Comparison of ENCODE assay signal across 23 cellular contexts in genomic region chr1:37633040-37633949, GRCh38. TPM values are rescaled to one million over a fixed set of nuclear protein-coding genes. Genes with fewer than 3 reads are reported as not detected.
A peak's percentile ranks its signal among the peaks of the same experiment; 100 is the strongest.
DNase-seq lines count a peak whose midpoint lies in the region; ATAC-seq and TF ChIP-seq lines count a peak whose summit lies in the region.
"Had no signal": no experiment of that assay in that cellular context is flagged by ENCODE, and none has a peak within 500 bp of the region (broad histone marks: within the 10 kb centered on the region; RNA-seq: fewer than 3 reads in every experiment).

No MANE protein-coding gene starts in this region.

- H3K27me3 Mint-ChIP-seq in H9 (ENCODE audit: low read depth) = peaks cover 61% of the 10 kb centered on the region
- H3K27me3 Mint-ChIP-seq in brain = peaks cover 57% of the 10 kb centered on the region

- no peak overlapping the region for H4K8ac ChIP-seq in H9 (replicated peaks; ENCODE audit: insufficient read length, low read depth, low read length)

- intact Hi-C loops in lower lobe of right lung (cut with DNase I) = no loop called here
- intact Hi-C loops in stomach (cut with DNase I; ENCODE audit: low total_unique reads) = no loop called here

- H4K20me1 ChIP-seq in H9 (ENCODE audit: control insufficient read depth, insufficient read depth, insufficient read length) = no peaks in the 10 kb centered on the region

- no peak overlapping the region for H4K91ac ChIP-seq in H9 (ENCODE audit: insufficient read length, low read depth, low read length)

- no peak overlapping the region for H3K14ac ChIP-seq in H9 (ENCODE audit: insufficient read depth, low read length)

- H3K27ac ChIP-seq in H9 (ENCODE audit: insufficient read length, low read depth, low read length) (no peak overlapping the region), lower lobe of right lung (no peak overlapping the region), stomach (no peak overlapping the region)

- H3K4me1 Mint-ChIP-seq in H9 (peaks cover 21 to 52% of the 10 kb centered on the region in 2 experiments), brain (peaks cover 41% of the 10 kb centered on the region)

- no peak overlapping the region for H2AFZ ChIP-seq in H9 (ENCODE audit: low read length)

- no peak for TF ChIP-seq EP300 in stomach (IDR thresholded peaks at IDR 0.05)

- H3K9me3 ChIP-seq in H9 (ENCODE audit: control insufficient read depth, low read depth, low read length) (no peaks in the 10 kb centered on the region), lower lobe of right lung (no peaks in the 10 kb centered on the region), stomach (no peaks in the 10 kb centered on the region)

- H3K9me3 Mint-ChIP-seq in H9 = no peaks in the 10 kb centered on the region; a peak in 1 of 5 replicates
- H3K9me3 Mint-ChIP-seq in brain = peaks cover 0 to 5% (median 0%) of the 10 kb centered on the region in 5 experiments
- H3K9me3 Mint-ChIP-seq: activated naive CD4-positive, alpha-beta T cell treated with anti-CD3 and anti-CD28 coated beads, Interleukin-2, amount 10 ng/mL, durations not matched to agents 7 days and 5 days; CD8-positive, alpha-beta T cell; natural killer cell had no signal

- peak overlapping the region; percentile 50 for H3K4me3 ChIP-seq in lower lobe of right lung
- H3K4me3 ChIP-seq in stomach = peak overlapping the region; percentile 40 to 49 (median 46)

- no peak overlapping the region for H3K4ac ChIP-seq in H9 (ENCODE audit: low read depth, low read length)

- ATAC-seq in lower lobe of right lung (no peak), HG03175 (IDR thresholded peaks at IDR 0.05; ENCODE audit: unreplicated experiment) (no peak)
- ATAC-seq: CD8-positive, alpha-beta T cell; natural killer cell had no signal

- H3K36me3 ChIP-seq in lower lobe of right lung = no peaks in the 10 kb centered on the region
- no peaks in the 10 kb centered on the region for H3K36me3 ChIP-seq in stomach

- H3T11ph ChIP-seq in H9 (ENCODE audit: low read length) = no peak overlapping the region

- H4K5ac ChIP-seq in H9 (ENCODE audit: insufficient read length, low read depth, low read length) = no peak overlapping the region

- no peaks in the 10 kb centered on the region for H3K4me1 ChIP-seq in H9 (ENCODE audit: insufficient read depth, low read length)
- peaks cover 12% of the 10 kb centered on the region for H3K4me1 ChIP-seq in lower lobe of right lung
- H3K4me1 ChIP-seq in stomach = peaks cover 7 to 25% (median 21%) of the 10 kb centered on the region in 4 donors

- no peak overlapping the region for H2BK20ac ChIP-seq in H9 (ENCODE audit: low read depth, low read length, poor library complexity, severe bottlenecking)

- H3K4me3 Mint-ChIP-seq in H9 (peak overlapping the region; percentile 43 to 80), brain (peak overlapping the region; percentile 47 to 88 (median 73))
- H3K4me3 Mint-ChIP-seq: activated naive CD4-positive, alpha-beta T cell treated with anti-CD3 and anti-CD28 coated beads, Interleukin-2, amount 10 ng/mL, durations not matched to agents 7 days and 5 days; CD8-positive, alpha-beta T cell; natural killer cell had no signal

- no peak for TF ChIP-seq CTCF in H9 (conservative IDR thresholded peaks at IDR 0.05)
- TF ChIP-seq CTCF in brain (conservative IDR thresholded peaks at IDR 0.05) = no peak
- TF ChIP-seq CTCF in lower lobe of right lung (IDR thresholded peaks at IDR 0.05) = no peak
- TF ChIP-seq CTCF in stomach (IDR thresholded peaks at IDR 0.05) = no peak

- no peak overlapping the region for H2AK5ac ChIP-seq in H9 (ENCODE audit: insufficient read length, low read length)

- peaks cover 9% of the 10 kb centered on the region for H3K23me2 ChIP-seq in H9 (ENCODE audit: insufficient read length, low read depth, low read length, poor library complexity, severe bottlenecking)

- no peak overlapping the region for H3K56ac ChIP-seq in H9 (ENCODE audit: insufficient read length, low read depth, low read length)

- no peak for DNase-seq in H9
- DNase-seq in lower lobe of right lung = no peak
- no peak for DNase-seq in stomach
- no peak for DNase-seq in T-helper 2 cell
- DNase-seq in GOT3 (lab: John Stamatoyannopoulos, UW) = no peak
- no peak for DNase-seq in KG1 (lab: John Stamatoyannopoulos, UW)
- DNase-seq: activated CD4-positive, alpha-beta T cell treated with anti-CD3 and anti-CD28 coated beads, Interleukin-2, amount 50 U/mL, for 48 hours; activated naive CD4-positive, alpha-beta T cell treated with anti-CD3 and anti-CD28 coated beads, Interleukin-2, amount 10 ng/mL, durations not matched to agents 7 days and 5 days; CD8-positive, alpha-beta T cell; DMS79; effector memory CD4-positive, alpha-beta T cell; mammary epithelial cell; natural killer cell; NCI-H1436 treated with DMSO at 0.1 percent for 48 hours; NCI-H526 treated with DMSO at 0.1 percent for 48 hours; SIG-M5; T-helper 1 cell had no signal

- peak overlapping the region in 1 of 3 experiments; percentile 71; a peak in 1 of 7 replicates for H3K27ac Mint-ChIP-seq in H9
- peak overlapping the region in 1 of 5 experiments; percentile 86 for H3K27ac Mint-ChIP-seq in brain
- H3K27ac Mint-ChIP-seq: activated naive CD4-positive, alpha-beta T cell treated with anti-CD3 and anti-CD28 coated beads, Interleukin-2, amount 10 ng/mL, durations not matched to agents 7 days and 5 days; CD8-positive, alpha-beta T cell; natural killer cell had no signal

- H2BK5ac ChIP-seq in H9 (ENCODE audit: insufficient read length, low read length) = no peak overlapping the region

- no peak overlapping the region for H2BK120ac ChIP-seq in H9 (ENCODE audit: low read depth, low read length, poor library complexity, severe bottlenecking)

- H2BK12ac ChIP-seq in H9 (ENCODE audit: insufficient read length, low read depth, low read length) = no peak overlapping the region

- WGBS in H9 (ENCODE audit: extremely low coverage, insufficient read length, low lambda C conversion rate) = no CpG with 5 or more reads among the region's 31 CpGs
- 3 to 8% (median 5%) methylated on average over 22 to 31 of the region's 31 CpGs for WGBS in stomach, 5 donors

- no peak overlapping the region for H2BK15ac ChIP-seq in H9 (ENCODE audit: low read depth, low read length)

- no peak for TF ChIP-seq POLR2A in stomach (IDR thresholded peaks at IDR 0.05)

- H3K36me3 Mint-ChIP-seq in H9 (ENCODE audit: insufficient read depth in 1 of 3, low read depth in 3 of 3) (peaks cover 0 to 1% (median 0%) of the 10 kb centered on the region in 3 experiments; a peak in 1 of 7 replicates), brain (no peaks in the 10 kb centered on the region)
- H3K36me3 Mint-ChIP-seq: activated naive CD4-positive, alpha-beta T cell treated with anti-CD3 and anti-CD28 coated beads, Interleukin-2, amount 10 ng/mL, durations not matched to agents 7 days and 5 days; CD8-positive, alpha-beta T cell; natural killer cell had no signal

- no peak overlapping the region for H3K23ac ChIP-seq in H9 (ENCODE audit: insufficient read length, low read depth, low read length)

- no peak overlapping the region for H3K18ac ChIP-seq in H9 (ENCODE audit: insufficient read length, low read depth, low read length)

- peak overlapping the region; percentile 11 for H3K4me2 ChIP-seq in H9 (ENCODE audit: insufficient read depth, insufficient read length, low read length)

- no peak overlapping the region for H3K9ac ChIP-seq in H9 (ENCODE audit: extremely low read depth, insufficient read length, low read length)

- no peaks in the 10 kb centered on the region for H3K79me1 ChIP-seq in H9 (ENCODE audit: insufficient read depth, low read depth, low read length, poor library complexity, severe bottlenecking)

- H3K27me3 ChIP-seq in H9 (ENCODE audit: insufficient read depth, low read length) = peaks cover 79% of the 10 kb centered on the region
- H3K27me3 ChIP-seq in lower lobe of right lung (ENCODE audit: low read depth) = peaks cover 65% of the 10 kb centered on the region
- peaks cover 13 to 98% (median 80%) of the 10 kb centered on the region in 3 donors for H3K27me3 ChIP-seq in stomach

- H3K79me2 ChIP-seq in H9 (ENCODE audit: insufficient read depth, low read length) = no peaks in the 10 kb centered on the region

RNA-seq across cellular contexts. Expression of gene RSPO1, which starts 1.4 kb away (rescaled TPM):
- total RNA-seq in H9 (2021) = 0.33 and 0.35 TPM in 2 replicates
- polyA plus RNA-seq in brain (ENCODE audit: insufficient read depth, low read depth, low replicate concordance) = not detected
- total RNA-seq in lower lobe of right lung = 4.3 TPM
- total RNA-seq in stomach = 1 to 10 TPM in 3 of 5 donors, under 1 TPM in 2; 0.87 to 5.8 (median 1.8) TPM
- polyA plus RNA-seq in stomach = 1 to 10 TPM in 2 of 3 donors, under 1 TPM in 1; 0.50 to 1.7 (median 1.2) TPM
- total RNA-seq: astrocyte; CD8-positive, alpha-beta T cell; HT1080; mammary epithelial cell; natural killer cell; temporal lobe had no signal
- polyA plus RNA-seq: keratinocyte, mammary epithelial cell had no signal

RNA-seq across cellular contexts. Expression of gene GNL2, which starts 37.6 kb away (rescaled TPM):
- 101 and 106 TPM in 2 replicates for total RNA-seq in H9 (2021)
- polyA plus RNA-seq in brain (ENCODE audit: insufficient read depth, low read depth, low replicate concordance) = 32.9 TPM
- 37.5 TPM for total RNA-seq in lower lobe of right lung
- total RNA-seq in stomach = 100 to 1,000 TPM in 2 of 5 donors, 10 to 100 TPM in 2, not detected in 1; 70.7 to 152 (median 99.1) TPM
- polyA plus RNA-seq in stomach = 10 to 100 TPM; 42.6 to 82.7 (median 68.3) TPM

RNA-seq across cellular contexts. Expression of gene CDCA8, which starts 59.0 kb away (rescaled TPM):
- total RNA-seq in H9 (2021) = 47.7 and 48.5 TPM in 2 replicates
- polyA plus RNA-seq in brain (ENCODE audit: insufficient read depth, low read depth, low replicate concordance) = 48.1 TPM
- total RNA-seq in lower lobe of right lung = 1.7 TPM
- 1 to 10 TPM in 2 of 5 donors, under 1 TPM in 1, not detected in 2; 0.89 to 3.6 (median 2.4) TPM for total RNA-seq in stomach
- polyA plus RNA-seq in stomach = 1 to 10 TPM; 2.9 to 5.5 (median 3.1) TPM

Comparison
In these comparisons a context has a peak if more than half of its experiments do, and no peak if none do; other contexts are left out.
1. RNA of gene CDCA8, which starts 59.0 kb away (total RNA-seq): 47.7 to 48.5 TPM in H9; 1.7 TPM in lower lobe of right lung (single experiment) and 0.89 to 3.6 TPM in stomach; every median in the first group is over 10 times any median in the second.